In the genomic region with DNA sequence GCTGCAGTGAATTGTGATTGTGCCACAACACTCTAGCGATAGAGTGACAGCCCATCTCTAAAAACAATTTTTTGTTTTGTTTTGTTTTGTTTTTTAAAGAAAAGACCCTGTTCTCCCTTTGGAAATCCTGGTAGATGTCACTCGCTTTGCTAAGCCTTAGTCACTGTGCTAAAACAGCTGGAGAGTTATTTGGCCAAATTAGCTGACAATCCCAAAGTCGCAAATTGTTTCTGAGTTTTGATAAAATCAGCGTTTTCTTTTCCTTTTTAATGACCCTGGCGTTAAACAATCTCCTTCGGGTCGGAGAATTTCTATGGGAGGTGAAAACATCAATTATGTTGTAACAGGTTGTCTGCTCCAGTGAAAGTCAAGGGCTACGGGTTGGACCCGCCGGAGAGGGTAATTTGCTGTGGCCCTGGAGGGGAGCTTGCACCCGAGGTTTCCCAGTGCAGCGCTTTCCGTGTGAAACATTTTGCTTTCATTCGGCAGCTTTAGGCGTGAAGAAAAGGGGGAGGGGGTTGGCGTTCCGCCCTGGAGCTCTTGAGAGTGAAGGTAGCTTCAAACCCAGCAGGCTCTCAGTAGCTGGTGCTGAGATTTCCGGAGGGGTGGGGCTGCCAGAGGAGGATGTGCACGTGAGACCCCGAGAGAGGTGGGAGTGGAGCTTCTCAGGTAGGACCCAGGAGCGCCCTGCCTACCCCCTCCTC, we compare ENCODE assay signal across 8 cellular contexts.
A peak's percentile ranks its signal among the peaks of the same experiment; 100 is the strongest.
DNase-seq lines count a peak whose midpoint lies in the region; ATAC-seq and TF ChIP-seq lines count a peak whose summit lies in the region.

No MANE protein-coding gene starts in this region.

- peak overlapping the region; percentile 89 for H3K4me2 ChIP-seq in H9 (ENCODE audit: insufficient read depth, insufficient read length, low read length)

- H2BK5ac ChIP-seq in H9 (ENCODE audit: insufficient read length, low read length) = no peak overlapping the region

- ATAC-seq in T-helper 17 cell (no peak), psoas muscle (no peak), GM21515 (IDR thresholded peaks at IDR 0.05; ENCODE audit: unreplicated experiment) (no peak), GM21367 (IDR thresholded peaks at IDR 0.05; ENCODE audit: unreplicated experiment) (no peak), HG03095 (IDR thresholded peaks at IDR 0.05; ENCODE audit: unreplicated experiment) (no peak), GM21576 (IDR thresholded peaks at IDR 0.05; ENCODE audit: unreplicated experiment) (no peak)

- intact Hi-C loops in left ventricle myocardium inferior (cut with micrococcal nuclease) (no loop called here), psoas muscle (cut with DNase I) (no loop called here)

- no peak overlapping the region for H4K5ac ChIP-seq in H9 (ENCODE audit: insufficient read length, low read depth, low read length)

- H3K79me1 ChIP-seq in H9 (ENCODE audit: insufficient read depth, low read depth, low read length, poor library complexity, severe bottlenecking) = no peaks in the 10 kb centered on the region

- no peak overlapping the region for H2BK12ac ChIP-seq in H9 (ENCODE audit: insufficient read length, low read depth, low read length)

- H3K18ac ChIP-seq in H9 (ENCODE audit: insufficient read length, low read depth, low read length) = no peak overlapping the region

- H2AK5ac ChIP-seq in H9 (ENCODE audit: insufficient read length, low read length) = no peak overlapping the region

- H2AFZ ChIP-seq in H9 (ENCODE audit: low read length) = no peak overlapping the region

- H3K27ac ChIP-seq in H9 (ENCODE audit: insufficient read length, low read depth, low read length) (no peak overlapping the region), left ventricle myocardium inferior (replicated peaks) (peak overlapping the region; percentile 90), psoas muscle (no peak overlapping the region)

- no peaks in the 10 kb centered on the region for H3K9me3 Mint-ChIP-seq in H9

- peak overlapping the region; percentile 76 to 93 for H3K4me3 Mint-ChIP-seq in H9
- peak overlapping the region; percentile 85 for H3K4me3 Mint-ChIP-seq in T-helper 17 cell

- H3K4ac ChIP-seq in H9 (ENCODE audit: low read depth, low read length) = no peak overlapping the region

- no peak overlapping the region for H3T11ph ChIP-seq in H9 (ENCODE audit: low read length)

- H4K91ac ChIP-seq in H9 (ENCODE audit: insufficient read length, low read depth, low read length) = no peak overlapping the region

- H4K8ac ChIP-seq in H9 (replicated peaks; ENCODE audit: insufficient read length, low read depth, low read length) = no peak overlapping the region

- no peak overlapping the region for H2BK20ac ChIP-seq in H9 (ENCODE audit: low read depth, low read length, poor library complexity, severe bottlenecking)

- no peak overlapping the region for H3K9ac ChIP-seq in H9 (ENCODE audit: extremely low read depth, insufficient read length, low read length)

- peaks cover 33 to 34% of the 10 kb centered on the region in 2 experiments for H3K4me1 Mint-ChIP-seq in H9
- H3K4me1 Mint-ChIP-seq in T-helper 17 cell = peaks cover 4% of the 10 kb centered on the region

- H3K27ac Mint-ChIP-seq in H9 = no peak overlapping the region
- no peak overlapping the region for H3K27ac Mint-ChIP-seq in T-helper 17 cell

- no peaks in the 10 kb centered on the region for H4K20me1 ChIP-seq in H9 (ENCODE audit: control insufficient read depth, insufficient read depth, insufficient read length)

- no peak overlapping the region for H3K14ac ChIP-seq in H9 (ENCODE audit: insufficient read depth, low read length)

- peaks cover 3% of the 10 kb centered on the region; the same call in 1 of the 2 replicates for H3K4me1 ChIP-seq in H9 (ENCODE audit: insufficient read depth, low read length)
- H3K4me1 ChIP-seq in left ventricle myocardium inferior = peaks cover 68% of the 10 kb centered on the region
- H3K4me1 ChIP-seq in psoas muscle = no peaks in the 10 kb centered on the region

- H2BK120ac ChIP-seq in H9 (ENCODE audit: low read depth, low read length, poor library complexity, severe bottlenecking) = no peak overlapping the region

- H3K56ac ChIP-seq in H9 (ENCODE audit: insufficient read length, low read depth, low read length) = no peak overlapping the region

- H3K4me3 ChIP-seq in left ventricle myocardium inferior = peak overlapping the region; percentile 83
- peak overlapping the region; percentile 64 for H3K4me3 ChIP-seq in psoas muscle

- H3K9me3 ChIP-seq in H9 (ENCODE audit: control insufficient read depth, low read depth, low read length) (no peaks in the 10 kb centered on the region), T-helper 17 cell (ENCODE audit: control insufficient read depth, low read length, poor library complexity, severe bottlenecking) (no peaks in the 10 kb centered on the region), left ventricle myocardium inferior (replicated peaks) (no peaks in the 10 kb centered on the region), psoas muscle (no peaks in the 10 kb centered on the region)

- H3K23ac ChIP-seq in H9 (ENCODE audit: insufficient read length, low read depth, low read length) = no peak overlapping the region

- H3K79me2 ChIP-seq in H9 (ENCODE audit: insufficient read depth, low read length) = no peaks in the 10 kb centered on the region

- peaks cover 16% of the 10 kb centered on the region for H3K23me2 ChIP-seq in H9 (ENCODE audit: insufficient read length, low read depth, low read length, poor library complexity, severe bottlenecking)

- no peak for TF ChIP-seq CTCF in H9 (conservative IDR thresholded peaks at IDR 0.05)
- TF ChIP-seq CTCF in left ventricle myocardium inferior (IDR thresholded peaks at IDR 0.05; ENCODE audit: borderline replicate concordance) = no peak
- TF ChIP-seq CTCF in psoas muscle (IDR thresholded peaks at IDR 0.05) = no peak

- DNase-seq in H9 = peak; percentile 94
- DNase-seq in T-helper 17 cell = no peak
- peak; percentile 77 for DNase-seq in left ventricle myocardium inferior
- DNase-seq in psoas muscle = peak in 1 of 2 donors; percentile 17

- H3K36me3 Mint-ChIP-seq in H9 (ENCODE audit: insufficient read depth in 1 of 3, low read depth in 3 of 3) (no peaks in the 10 kb centered on the region), T-helper 17 cell (ENCODE audit: low read depth) (no peaks in the 10 kb centered on the region)

- H2BK15ac ChIP-seq in H9 (ENCODE audit: low read depth, low read length) = no peak overlapping the region

- H3K36me3 ChIP-seq in left ventricle myocardium inferior (no peaks in the 10 kb centered on the region), psoas muscle (ENCODE audit: insufficient read depth in 1 of 2, low read depth in 1 of 2) (no peaks in the 10 kb centered on the region)

- no CpG with 5 or more reads among the region's 21 CpGs for WGBS in H9 (ENCODE audit: extremely low coverage, insufficient read length, low lambda C conversion rate)
- WGBS in psoas muscle, 3 donors = 5 to 8% (median 6%) methylated on average over 21 of the region's 21 CpGs

- peaks cover 26% of the 10 kb centered on the region for H3K27me3 ChIP-seq in H9 (ENCODE audit: insufficient read depth, low read length)
- H3K27me3 ChIP-seq in left ventricle myocardium inferior (ENCODE audit: low read depth) = no peaks in the 10 kb centered on the region
- H3K27me3 ChIP-seq in psoas muscle (ENCODE audit: insufficient read depth in 3 of 3, low read length in 2 of 3) = peaks cover 0 to 59% (median 12%) of the 10 kb centered on the region in 3 donors

- H3K27me3 Mint-ChIP-seq in H9 (ENCODE audit: low read depth) (peaks cover 70% of the 10 kb centered on the region), T-helper 17 cell (peaks cover 82% of the 10 kb centered on the region)

Comparison
In these comparisons a context has a peak if more than half of its experiments do, and no peak if none do; other contexts are left out.
1. DNase-seq: peak in H9 (single experiment) and left ventricle myocardium inferior (single experiment); none in T-helper 17 cell (0 of 3).